In the genomic region with DNA sequence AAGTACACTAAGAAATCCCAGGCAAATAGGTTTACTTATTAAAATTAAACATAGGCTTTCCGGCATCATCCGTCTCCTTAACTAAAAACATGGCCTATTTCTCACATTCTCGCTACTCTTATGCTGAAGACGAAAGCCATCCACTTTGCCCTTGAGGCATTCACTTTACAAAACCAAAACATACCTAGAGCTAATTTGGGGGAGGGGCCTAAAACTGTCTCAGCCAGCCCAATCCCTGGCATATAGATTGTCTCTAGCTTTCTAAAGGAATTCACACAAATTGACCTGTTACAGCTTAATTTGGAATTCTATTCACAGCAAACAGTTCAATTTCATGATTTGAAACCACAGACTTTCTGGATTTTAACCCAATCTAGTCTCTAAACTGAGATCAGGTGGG, we compare ENCODE assay signal across 1 cellular context.
TF ChIP-seq lines count a peak whose summit lies in the region.

No MANE protein-coding gene starts in this region.

TF ChIP-seq in endothelial cell of umbilical vein, 7 proteins besides CTCF, POLR2A, EP300 and RAD21:
- TF ChIP-seq, protein P1, sequence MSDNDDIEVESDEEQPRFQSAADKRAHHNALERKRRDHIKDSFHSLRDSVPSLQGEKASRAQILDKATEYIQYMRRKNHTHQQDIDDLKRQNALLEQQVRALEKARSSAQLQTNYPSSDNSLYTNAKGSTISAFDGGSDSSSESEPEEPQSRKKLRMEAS (IDR thresholded peaks at IDR 0.05; ENCODE audit: insufficient read depth, insufficient read length): no peak
- no peak for TF ChIP-seq FOS (IDR thresholded peaks at IDR 0.05; ENCODE audit: borderline replicate concordance, insufficient read depth, low read length)
- no peak for TF ChIP-seq GATA2 (IDR thresholded peaks at IDR 0.05; ENCODE audit: insufficient read depth, insufficient read length, low read depth, low read length)
- no peak for TF ChIP-seq POLR2AphosphoS5 (IDR thresholded peaks at IDR 0.05; ENCODE audit: insufficient read depth, low read depth, low read length)
- no peak for TF ChIP-seq MYC (IDR thresholded peaks at IDR 0.05; ENCODE audit: low read depth, low read length)
